8 cellular contexts compared by ENCODE assay signal in the genomic region with DNA sequence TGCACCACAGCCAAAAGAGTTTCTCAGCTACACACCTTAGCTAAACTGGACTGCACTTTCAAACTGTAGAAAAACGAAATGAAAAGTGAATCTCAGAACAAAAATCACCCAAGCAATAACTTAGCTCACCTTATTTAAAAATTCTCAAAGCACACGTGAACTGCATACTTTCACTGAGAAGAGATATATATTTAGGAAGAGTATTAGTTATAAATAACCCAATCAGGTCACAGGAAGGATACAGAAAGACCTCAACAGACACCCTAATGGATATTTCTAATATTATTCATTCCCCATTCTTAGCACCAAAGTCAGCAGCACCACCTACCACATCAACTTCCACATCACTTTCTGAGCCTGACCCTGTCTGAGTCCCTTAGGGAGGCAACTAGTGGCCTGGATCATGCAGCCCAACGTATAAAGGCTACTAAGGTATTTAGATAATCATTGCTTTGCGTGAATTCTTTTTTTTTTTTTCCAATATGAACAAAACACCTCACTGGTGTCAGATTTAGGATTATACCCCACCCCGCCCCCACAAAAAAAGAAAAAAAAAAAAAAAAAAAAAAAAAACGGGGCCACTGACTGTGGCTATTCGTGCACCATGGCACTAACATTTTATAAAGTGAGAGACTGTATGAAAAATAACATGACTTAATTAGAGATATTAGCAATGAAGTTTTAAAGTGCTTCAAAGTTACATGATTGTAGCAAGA. TPM values are rescaled to one million over a fixed set of nuclear protein-coding genes. Genes with fewer than 3 reads are reported as not detected.
DNase-seq lines count a peak whose midpoint lies in the region; ATAC-seq lines count a peak whose summit lies in the region.

No MANE protein-coding gene starts in this region.

- no peak overlapping the region for H3K4me3 ChIP-seq in H7 (ENCODE audit: insufficient read depth, low read depth, low read length)

- no peaks in the 10 kb centered on the region for H3K27me3 ChIP-seq in H7 (ENCODE audit: control insufficient read depth, insufficient read depth, low read length)

- ATAC-seq in GM18498 (IDR thresholded peaks at IDR 0.05; ENCODE audit: unreplicated experiment) (peak; percentile 28), esophagus mucosa (no peak)

- no peaks in the 10 kb centered on the region for H3K36me3 ChIP-seq in H7 (replicated peaks; ENCODE audit: control insufficient read depth, insufficient read depth, low read length)

- DNase-seq in H7 (peak; percentile 13), RPMI8226 (peak; percentile 56), hepatic stellate cell (ENCODE audit: low spot score) (peak; percentile 34), T-helper 9 cell (no peak), cortex of kidney (lab: John Stamatoyannopoulos, UW) (no peak)
- no peak for DNase-seq in activated CD4-positive, alpha-beta T cell treated with anti-CD3 and anti-CD28 coated beads, Interleukin-2, amount 50 U/mL, for 4 hours

RNA-seq across cellular contexts. Expression of gene ABI1, which starts 2.6 kb away (rescaled TPM):
- 29.7 and 37.4 TPM in 2 replicates for total RNA-seq in H7 (2014; rRNA removed; shearing (Covaris generic))
- 67.0 TPM for total RNA-seq in esophagus mucosa

Comparison
In these comparisons a context has a peak if more than half of its experiments do, and no peak if none do; other contexts are left out.
1. DNase-seq: peak in H7 (single experiment), RPMI8226 (single experiment) and hepatic stellate cell (single experiment); none in T-helper 9 cell (single experiment), cortex of kidney (single experiment) and activated CD4-positive, alpha-beta T cell treated with anti-CD3 and anti-CD28 coated beads, Interleukin-2, amount 50 U/mL, for 4 hours (0 of 2).